Comparison of ENCODE assay signal across 17 cellular contexts in the genomic region with DNA sequence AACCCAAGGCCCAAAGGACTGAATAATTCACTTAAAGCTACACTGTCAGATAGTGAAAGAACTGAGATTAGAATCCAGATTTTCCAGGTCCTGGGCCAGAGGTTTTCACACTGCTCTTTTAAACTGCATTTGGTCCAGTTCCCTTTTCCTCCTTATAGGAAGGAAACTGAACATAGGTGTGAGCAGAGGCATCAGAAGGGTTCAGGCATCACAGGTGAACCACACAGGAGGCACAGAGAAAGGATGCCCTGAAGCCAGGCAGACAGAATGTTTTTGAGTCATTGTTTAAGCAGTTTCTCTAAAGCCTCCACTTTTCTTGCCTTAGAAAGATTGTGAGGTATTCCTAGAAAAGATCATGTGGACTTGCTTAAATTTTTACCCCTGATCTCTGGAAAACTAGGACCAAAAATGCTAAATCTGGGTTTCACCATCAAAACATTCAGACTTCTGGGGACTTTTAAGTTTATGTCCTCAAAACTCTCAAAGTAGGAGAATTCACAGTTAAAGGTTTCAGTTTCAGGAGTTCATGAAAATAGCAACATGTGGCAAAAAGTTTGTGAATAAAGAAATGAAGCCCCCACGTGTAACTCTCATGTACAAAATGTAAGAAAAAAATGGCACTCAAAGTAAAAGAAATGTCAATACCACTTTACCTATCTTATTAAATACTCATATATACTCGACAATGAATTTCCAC.
DNase-seq lines count a peak whose midpoint lies in the region; ATAC-seq, FAIRE-seq and TF ChIP-seq lines count a peak whose summit lies in the region.
"Had no signal": no experiment of that assay in that cellular context is flagged by ENCODE, and none has a peak within 500 bp of the region (broad histone marks: within the 10 kb centered on the region; RNA-seq: fewer than 3 reads in every experiment).

No MANE protein-coding gene starts in this region.

- CTCF ChIA-PET in GM12878 (lab: Yijun Ruan, JAX): no interaction called here

- H3K4me3 ChIP-seq in GM12878: no peak overlapping the region; the same call in 1 of the 2 replicates
- no peak overlapping the region for H3K4me3 ChIP-seq in thyroid gland (replicated peaks in 1 of 3)
- no peak overlapping the region for H3K4me3 ChIP-seq in transverse colon
- no peak overlapping the region for H3K4me3 ChIP-seq in dorsolateral prefrontal cortex
- H3K4me3 ChIP-seq: upper lobe of left lung had no signal

- TF ChIP-seq POLR2A in GM12878 (IDR thresholded peaks at IDR 0.05; ENCODE audit: low read depth, low read length): no peak
- TF ChIP-seq POLR2A in thyroid gland (IDR thresholded peaks at IDR 0.05): no peak
- no peak for TF ChIP-seq POLR2A in transverse colon (IDR thresholded peaks at IDR 0.05)

- peak overlapping the region; percentile 68 for H2AFZ ChIP-seq in GM12878 (ENCODE audit: control insufficient read depth, low read depth, low read length)

- no peaks in the 10 kb centered on the region for H3K36me3 ChIP-seq in GM12878 (ENCODE audit: control insufficient read depth in 2 of 2, insufficient read depth in 2 of 2, low read length in 1 of 2)
- no peaks in the 10 kb centered on the region for H3K36me3 ChIP-seq in thyroid gland
- no peaks in the 10 kb centered on the region for H3K36me3 ChIP-seq in transverse colon
- H3K36me3 ChIP-seq: upper lobe of left lung had no signal

- peak; percentile 47 for FAIRE-seq in GM12878 (lab: Jason Lieb, UNC)
- FAIRE-seq: endothelial cell of umbilical vein had no signal

- H3K9me3 ChIP-seq in GM12878 (replicated peaks; ENCODE audit: control insufficient read depth, insufficient read depth, low read length) (no peaks in the 10 kb centered on the region; the same call in 2 of the 3 replicates), thyroid gland (no peaks in the 10 kb centered on the region), transverse colon (no peaks in the 10 kb centered on the region)
- H3K9me3 ChIP-seq: upper lobe of left lung had no signal

- H3K79me2 ChIP-seq in GM12878 (ENCODE audit: control insufficient read depth, insufficient read depth, low read length): no peaks in the 10 kb centered on the region

- in situ Hi-C loops in GM12878 (cut with MboI): no loop called here
- in situ Hi-C loops in transverse colon (cut with MboI; ENCODE audit: low pct_ligation_motif_present in 1 of 4, low pct_unique_long_range_greater_than_20kb in 1 of 4, low sequenced_read_pairs in 3 of 4): no loop called here

- RAD21 ChIA-PET in GM12878 (lab: Charles Lee; ENCODE audit: unreplicated experiment): no interaction called here

- TF ChIP-seq CTCF in GM12878 (IDR thresholded peaks at IDR 0.05 in 2 of 3, conservative IDR thresholded peaks at IDR 0.05 in 1 of 3; ENCODE audit: control insufficient read depth in 2 of 3, extremely low read depth in 1 of 3, insufficient read depth in 1 of 3, low read depth in 3 of 3, low read length in 3 of 3) (no peak), thyroid gland (IDR thresholded peaks at IDR 0.05) (no peak), transverse colon (IDR thresholded peaks at IDR 0.05) (no peak), dorsolateral prefrontal cortex (IDR thresholded peaks at IDR 0.05 in 54 of 56, conservative IDR thresholded peaks at IDR 0.05 in 2 of 56; ENCODE audit: low read depth in 1 of 56, partially characterized antibody in 56 of 56) (no peak)

- WGBS in GM12878 (ENCODE audit: insufficient coverage, insufficient replicate concordance, low lambda C conversion rate, missing lambda C conversion rate): 3% methylated on average over 2 of the region's 2 CpGs
- 87 to 88% methylated on average over 2 of the region's 2 CpGs for WGBS in thyroid gland, 2 donors
- 76 to 89% methylated on average over 2 of the region's 2 CpGs for WGBS in transverse colon (ENCODE audit: low coverage in 1 of 2), 2 donors

- TF ChIP-seq EP300 in GM12878 (IDR thresholded peaks at IDR 0.05; ENCODE audit: borderline replicate concordance in 1 of 2, control insufficient read depth in 1 of 2, low read depth in 2 of 2, low read length in 2 of 2): 0 out of 4 replicates have a peak, but pooled peaks have one; percentile 7 to 9
- TF ChIP-seq EP300 in transverse colon (IDR thresholded peaks at IDR 0.05; ENCODE audit: low read depth): no peak

- DNase-seq in GM12878 (ENCODE audit: low read depth, low spot score) (no peak), thyroid gland (no peak), transverse colon (no peak), dorsolateral prefrontal cortex (no peak)
- DNase-seq: activated CD4-positive, alpha-beta T cell treated with anti-CD3 and anti-CD28 coated beads for 48 hours; activated naive CD8-positive, alpha-beta T cell treated with anti-CD3 and anti-CD28 coated beads, Interleukin-2, amount 50 U/mL, for 24 hours; DMS153; immature natural killer cell; NCI-H2081 treated with DMSO at 0.1 percent for 48 hours; NCI-H748 treated with DMSO at 0.1 percent for 48 hours; occipital lobe; stimulated activated CD4-positive, alpha-beta T cell treated with anti-CD3 and anti-CD28 coated beads, Interleukin-4, amount 100 ng/mL, for 4 hours; upper lobe of left lung had no signal

- H3K4me1 ChIP-seq in GM12878 (ENCODE audit: control insufficient read depth, insufficient read depth, low read length) (peaks cover 16% of the 10 kb centered on the region), thyroid gland (peaks cover 0 to 5% of the 10 kb centered on the region in 2 donors), transverse colon (no peaks in the 10 kb centered on the region)
- H3K4me1 ChIP-seq: upper lobe of left lung had no signal

- no peaks in the 10 kb centered on the region for H4K20me1 ChIP-seq in GM12878 (ENCODE audit: control insufficient read depth, insufficient read depth)

- no TSS peak for BruUV-seq in GM12878 (replicated peaks; lab: Mats Ljungman, UMichigan)

- POLR2A ChIA-PET in GM12878 (lab: Charles Lee): no interaction called here

- intact Hi-C loops in GM12878 (cut with micrococcal nuclease; ENCODE audit: unreplicated experiment) (no loop called here), thyroid gland (cut with DNase I) (no loop called here), transverse colon (cut with DNase I; ENCODE audit: low total_unique reads) (no loop called here), dorsolateral prefrontal cortex (cut with DNase I) (no loop called here)

- H3K9ac ChIP-seq in GM12878 (ENCODE audit: control insufficient read depth, insufficient read depth, low read length): peak overlapping the region; percentile 21

- H3K27me3 ChIP-seq in GM12878 (replicated peaks in 1 of 2; ENCODE audit: control insufficient read depth in 2 of 2, insufficient read depth in 2 of 2, low read length in 1 of 2) (no peaks in the 10 kb centered on the region), thyroid gland (no peaks in the 10 kb centered on the region), transverse colon (no peaks in the 10 kb centered on the region), dorsolateral prefrontal cortex (no peaks in the 10 kb centered on the region)
- H3K27me3 ChIP-seq: upper lobe of left lung had no signal

- H3K27ac ChIP-seq in GM12878 (ENCODE audit: control insufficient read depth, insufficient read depth): peak overlapping the region; percentile 58
- no peak overlapping the region for H3K27ac ChIP-seq in thyroid gland
- H3K27ac ChIP-seq in transverse colon: no peak overlapping the region
- no peak overlapping the region for H3K27ac ChIP-seq in dorsolateral prefrontal cortex
- H3K27ac ChIP-seq: upper lobe of left lung had no signal

- peak overlapping the region; percentile 87 for H3K4me2 ChIP-seq in GM12878 (ENCODE audit: control insufficient read depth, insufficient read depth)

- SMC1A ChIA-PET in GM12878 (lab: Charles Lee; ENCODE audit: uncharacterized antibody, unreplicated experiment): no interaction called here

- no peak for TF ChIP-seq RAD21 in GM12878 (IDR thresholded peaks at IDR 0.05; ENCODE audit: insufficient read depth, low read depth, low read length)

- ATAC-seq in GM19035 (IDR thresholded peaks at IDR 0.05; ENCODE audit: unreplicated experiment) (peak; percentile 45), GM21723 (IDR thresholded peaks at IDR 0.05; ENCODE audit: unreplicated experiment) (peak; percentile 74), HG03095 (IDR thresholded peaks at IDR 0.05; ENCODE audit: unreplicated experiment) (peak; percentile 60), GM12878 (peak; percentile 79)
- ATAC-seq: activated naive CD8-positive, alpha-beta T cell treated with anti-CD3 and anti-CD28 coated beads, Interleukin-2, amount 50 U/mL, for 24 hours had no signal

TF ChIP-seq in GM12878, 131 proteins besides CTCF, POLR2A, EP300 and RAD21 (continues in another document):
- TF ChIP-seq FOXM1 (IDR thresholded peaks at IDR 0.05; ENCODE audit: low read depth, low read length): peak; percentile 64; the same call in 1 of the 2 replicates
- TF ChIP-seq, protein P1, sequence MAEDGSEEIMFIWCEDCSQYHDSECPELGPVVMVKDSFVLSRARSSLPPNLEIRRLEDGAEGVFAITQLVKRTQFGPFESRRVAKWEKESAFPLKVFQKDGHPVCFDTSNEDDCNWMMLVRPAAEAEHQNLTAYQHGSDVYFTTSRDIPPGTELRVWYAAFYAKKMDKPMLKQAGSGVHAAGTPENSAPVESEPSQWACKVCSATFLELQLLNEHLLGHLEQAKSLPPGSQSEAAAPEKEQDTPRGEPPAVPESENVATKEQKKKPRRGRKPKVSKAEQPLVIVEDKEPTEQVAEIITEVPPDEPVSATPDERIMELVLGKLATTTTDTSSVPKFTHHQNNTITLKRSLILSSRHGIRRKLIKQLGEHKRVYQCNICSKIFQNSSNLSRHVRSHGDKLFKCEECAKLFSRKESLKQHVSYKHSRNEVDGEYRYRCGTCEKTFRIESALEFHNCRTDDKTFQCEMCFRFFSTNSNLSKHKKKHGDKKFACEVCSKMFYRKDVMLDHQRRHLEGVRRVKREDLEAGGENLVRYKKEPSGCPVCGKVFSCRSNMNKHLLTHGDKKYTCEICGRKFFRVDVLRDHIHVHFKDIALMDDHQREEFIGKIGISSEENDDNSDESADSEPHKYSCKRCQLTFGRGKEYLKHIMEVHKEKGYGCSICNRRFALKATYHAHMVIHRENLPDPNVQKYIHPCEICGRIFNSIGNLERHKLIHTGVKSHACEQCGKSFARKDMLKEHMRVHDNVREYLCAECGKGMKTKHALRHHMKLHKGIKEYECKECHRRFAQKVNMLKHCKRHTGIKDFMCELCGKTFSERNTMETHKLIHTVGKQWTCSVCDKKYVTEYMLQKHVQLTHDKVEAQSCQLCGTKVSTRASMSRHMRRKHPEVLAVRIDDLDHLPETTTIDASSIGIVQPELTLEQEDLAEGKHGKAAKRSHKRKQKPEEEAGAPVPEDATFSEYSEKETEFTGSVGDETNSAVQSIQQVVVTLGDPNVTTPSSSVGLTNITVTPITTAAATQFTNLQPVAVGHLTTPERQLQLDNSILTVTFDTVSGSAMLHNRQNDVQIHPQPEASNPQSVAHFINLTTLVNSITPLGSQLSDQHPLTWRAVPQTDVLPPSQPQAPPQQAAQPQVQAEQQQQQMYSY (CRISPR knock-in tag; IDR thresholded peaks at IDR 0.05): no peak
